Comparison of ENCODE assay signal across 8 cellular contexts in the genomic region with DNA sequence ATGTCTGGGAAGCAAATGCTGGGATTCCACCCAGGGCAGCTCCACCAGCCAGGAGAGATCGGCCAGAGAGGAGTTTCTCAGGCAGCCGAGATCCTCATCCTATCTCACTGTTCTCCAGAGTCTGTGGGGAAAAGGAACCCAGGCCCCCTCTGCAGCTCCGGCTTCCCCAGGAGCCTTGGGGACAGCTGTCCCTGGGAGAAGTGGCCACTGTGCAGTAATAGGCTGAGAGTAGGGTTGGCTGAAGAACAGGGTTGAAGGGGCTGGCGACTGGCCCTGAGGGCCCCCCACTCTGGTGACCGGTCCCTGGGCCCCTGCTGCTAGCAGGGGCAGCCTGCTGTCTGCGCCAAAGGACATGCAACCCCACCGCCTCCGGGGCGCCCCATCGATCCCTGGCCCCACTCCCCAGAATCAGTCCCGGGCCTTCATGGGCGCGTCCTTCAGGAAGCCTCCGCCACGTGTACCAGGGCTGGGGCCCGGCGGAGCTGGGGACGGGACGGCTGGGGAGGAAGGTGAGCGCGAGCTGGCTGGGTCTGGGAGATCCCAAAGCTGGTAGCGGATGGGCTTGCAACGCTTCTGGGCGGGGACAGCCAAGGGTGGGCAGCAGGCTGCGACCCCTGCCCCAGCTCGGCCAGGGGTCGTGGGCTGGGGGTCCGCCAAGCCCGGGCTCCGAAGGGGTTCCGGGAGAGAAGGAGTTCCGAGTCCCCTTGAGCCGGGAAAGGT.
DNase-seq lines count a peak whose midpoint lies in the region; ATAC-seq, FAIRE-seq and TF ChIP-seq lines count a peak whose summit lies in the region.

No MANE protein-coding gene starts in this region.

- TF ChIP-seq CTCF in nephron (IDR thresholded peaks at IDR 0.05; ENCODE audit: unreplicated experiment in 3 of 3): no peak

- H3K36me3 ChIP-seq in SK-N-MC (ENCODE audit: insufficient read depth, low read length): no peaks in the 10 kb centered on the region

- peaks cover under 1% of the 10 kb centered on the region for H3K36me3 Mint-ChIP-seq in nephron (ENCODE audit: low read depth)

- peak overlapping the region; percentile 81 to 89 (median 86) for H3K4me3 Mint-ChIP-seq in nephron

- peak overlapping the region; percentile 92 for H3K4me3 ChIP-seq in SK-N-MC

- H3K27ac ChIP-seq in SK-N-MC: no peak overlapping the region
- peak overlapping the region; percentile 98 for H3K27ac ChIP-seq in epithelial cell of prostate

- ATAC-seq in GM19035 (IDR thresholded peaks at IDR 0.05; ENCODE audit: unreplicated experiment): no peak

- peaks cover 27% of the 10 kb centered on the region for H3K4me1 Mint-ChIP-seq in nephron

- 0 out of 2 replicates have a peak, but pooled peaks have one; percentile 28 for TF ChIP-seq POLR2A in H54 (IDR thresholded peaks at IDR 0.05; ENCODE audit: low read depth, low read length)

- H3K27ac Mint-ChIP-seq in nephron: peak overlapping the region; percentile 76 to 91 (median 83)

- DNase-seq in H54 (ENCODE audit: insufficient read length, low spot score): no peak
- DNase-seq in SK-N-MC (ENCODE audit: low read depth, low spot score): no peak
- no peak for DNase-seq in epithelial cell of prostate (ENCODE audit: low read depth, low spot score)
- DNase-seq in effector CD4-positive, alpha-beta T cell: no peak
- no peak for DNase-seq in NCI-H524 treated with DMSO at 0.1 percent for 48 hours (lab: John Stamatoyannopoulos, UW)
- no peak for DNase-seq in NCI-H2227 (lab: John Stamatoyannopoulos, UW; ENCODE audit: unreplicated experiment)

- FAIRE-seq in H54 (lab: Jason Lieb, UNC): no peak

- H3K9me3 ChIP-seq in SK-N-MC (ENCODE audit: low read depth, low read length): no peaks in the 10 kb centered on the region

- no peaks in the 10 kb centered on the region for H3K9me3 Mint-ChIP-seq in nephron

- H3K27me3 Mint-ChIP-seq in nephron (ENCODE audit: low read depth): no peaks in the 10 kb centered on the region

- H3K9ac ChIP-seq in SK-N-MC (ENCODE audit: insufficient read length): peak overlapping the region; percentile 77
